Comparison of ENCODE assay signal across 8 cellular contexts in the genomic region with DNA sequence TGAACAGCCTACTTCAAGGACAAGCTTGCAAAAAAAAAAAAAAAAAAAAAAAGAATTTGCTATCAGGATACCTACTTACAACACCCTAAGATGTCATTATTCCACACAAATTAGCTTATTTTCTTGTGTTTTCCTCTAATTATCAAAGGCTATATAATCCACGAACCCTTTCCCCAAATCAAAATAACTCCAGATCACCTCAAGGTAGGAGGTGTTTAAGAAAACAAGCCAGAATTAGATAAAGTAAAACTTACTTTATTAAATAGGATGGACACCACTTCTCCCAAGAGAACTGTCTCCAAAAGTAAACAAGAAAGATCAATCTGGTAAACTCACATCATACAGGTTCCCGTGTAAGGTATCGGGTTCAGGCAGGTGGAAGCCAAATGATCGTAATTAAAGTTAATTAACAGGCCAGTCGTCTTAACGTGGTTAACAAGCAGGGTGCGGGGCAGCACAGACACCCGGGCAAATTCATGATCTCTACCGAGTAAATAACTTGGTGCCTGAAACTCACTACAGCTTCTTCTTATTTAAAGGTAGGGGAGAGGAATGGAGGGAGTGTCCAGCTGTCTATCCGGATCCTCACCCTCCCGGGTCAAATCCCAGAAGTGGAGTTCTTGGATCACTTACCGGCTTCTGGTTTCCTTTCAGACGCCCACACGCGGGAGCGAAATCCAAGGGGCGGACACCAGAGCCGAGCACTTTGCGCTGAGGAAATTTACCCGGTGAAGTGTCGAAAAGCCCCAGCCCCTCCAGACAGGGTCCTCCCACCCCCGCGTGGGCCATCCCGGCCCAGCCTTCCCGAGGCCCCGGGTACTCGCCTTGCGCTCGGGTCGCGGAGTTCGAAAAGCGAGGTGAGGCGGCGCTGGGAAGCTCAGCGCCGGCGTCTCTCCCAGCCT.
DNase-seq lines count a peak whose midpoint lies in the region; ATAC-seq and TF ChIP-seq lines count a peak whose summit lies in the region.

No MANE protein-coding gene starts in this region.

- peak overlapping the region; percentile 88 for H3K4me3 Mint-ChIP-seq in activated naive CD8-positive, alpha-beta T cell treated with anti-CD3 and anti-CD28 coated beads, Interleukin-2, amount 50 U/mL, for 24 hours

- H2AFZ ChIP-seq in OCI-LY3 (ENCODE audit: low read depth, low read length) = peak overlapping the region; percentile 10; the same call in 1 of the 2 replicates

- H4K20me1 ChIP-seq in OCI-LY3 (ENCODE audit: insufficient read depth, low read length) = 0 out of 2 replicates have a peak, but pooled peaks cover 12% of the 10 kb centered on the region

- H3K4me3 ChIP-seq in OCI-LY3 (ENCODE audit: low read length) = peak overlapping the region; percentile 79

- DNase-seq in NK-92 treated with Interleukin-12 subunit alpha and Interleukin-12 subunit beta, amount 100 ng/mL, for 24 hours (lab: John Stamatoyannopoulos, UW) = peak; percentile 69
- DNase-seq in NK-92 (lab: John Stamatoyannopoulos, UW; ENCODE audit: unreplicated experiment) (no peak), hepatic stellate cell (ENCODE audit: low spot score) (peak; percentile 4), retina (peak; percentile 66)
- peak; percentile 65 for DNase-seq in activated naive CD8-positive, alpha-beta T cell treated with anti-CD3 and anti-CD28 coated beads, Interleukin-2, amount 50 U/mL, for 24 hours

- no peaks in the 10 kb centered on the region for H3K9me3 ChIP-seq in OCI-LY3 (ENCODE audit: insufficient read depth, low read length)

- peak overlapping the region; percentile 58 for H3K27ac ChIP-seq in OCI-LY3 (ENCODE audit: low read length)

- H3K4me1 ChIP-seq in OCI-LY3 (ENCODE audit: low read length) = peaks cover 38% of the 10 kb centered on the region

- peak overlapping the region; percentile 82 for H3K9ac ChIP-seq in OCI-LY3 (ENCODE audit: low read length)

- H3K27me3 Mint-ChIP-seq in activated naive CD8-positive, alpha-beta T cell treated with anti-CD3 and anti-CD28 coated beads, Interleukin-2, amount 50 U/mL, for 24 hours = no peaks in the 10 kb centered on the region

- peak overlapping the region; percentile 88 for H3K27ac Mint-ChIP-seq in activated naive CD8-positive, alpha-beta T cell treated with anti-CD3 and anti-CD28 coated beads, Interleukin-2, amount 50 U/mL, for 24 hours

- peaks cover 54% of the 10 kb centered on the region for H3K4me1 Mint-ChIP-seq in activated naive CD8-positive, alpha-beta T cell treated with anti-CD3 and anti-CD28 coated beads, Interleukin-2, amount 50 U/mL, for 24 hours

- peaks cover 10% of the 10 kb centered on the region for H3K36me3 Mint-ChIP-seq in activated naive CD8-positive, alpha-beta T cell treated with anti-CD3 and anti-CD28 coated beads, Interleukin-2, amount 50 U/mL, for 24 hours (ENCODE audit: low read depth)

- TF ChIP-seq CTCF in OCI-LY3 (IDR thresholded peaks at IDR 0.05; ENCODE audit: low read depth, low read length) = no peak

- H3K36me3 ChIP-seq in OCI-LY3 (replicated peaks; ENCODE audit: low read depth, low read length) = peaks cover 16% of the 10 kb centered on the region

- peak overlapping the region; percentile 79 for H3K4me2 ChIP-seq in OCI-LY3 (ENCODE audit: low read length)

- H3K27me3 ChIP-seq in OCI-LY3 (ENCODE audit: low read depth, low read length) = no peaks in the 10 kb centered on the region

- ATAC-seq in HG03025 (IDR thresholded peaks at IDR 0.05; ENCODE audit: low FRiP score, unreplicated experiment) (peak; percentile 10), HG03469 (IDR thresholded peaks at IDR 0.05; ENCODE audit: unreplicated experiment) (no peak)
- ATAC-seq in activated naive CD8-positive, alpha-beta T cell treated with anti-CD3 and anti-CD28 coated beads, Interleukin-2, amount 50 U/mL, for 24 hours = peak; percentile 38

- H3K9me3 Mint-ChIP-seq in activated naive CD8-positive, alpha-beta T cell treated with anti-CD3 and anti-CD28 coated beads, Interleukin-2, amount 50 U/mL, for 24 hours = no peaks in the 10 kb centered on the region

- peaks cover 57% of the 10 kb centered on the region for H3K79me2 ChIP-seq in OCI-LY3 (ENCODE audit: low read length)
